In the genomic region with DNA sequence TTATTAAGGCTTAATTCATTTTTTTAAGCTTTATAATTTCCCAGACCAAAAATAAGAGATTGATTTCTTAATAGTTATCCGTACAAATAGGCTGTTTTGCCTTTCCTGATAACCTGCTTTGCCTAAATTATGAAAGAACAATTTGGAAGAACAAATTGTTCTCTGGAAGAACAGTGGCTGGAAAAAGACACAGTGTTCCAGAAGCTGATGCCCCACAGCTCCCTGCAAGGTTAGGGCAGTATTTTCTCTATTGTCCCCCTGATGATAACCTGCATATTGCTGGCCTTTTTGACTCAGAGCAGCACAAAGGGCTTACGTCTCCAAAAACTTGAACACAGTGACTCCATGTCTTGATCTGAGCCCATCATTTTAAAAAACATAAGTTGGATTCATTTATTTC, we compare ENCODE assay signal across 23 cellular contexts.
"Had no signal": no experiment of that assay in that cellular context is flagged by ENCODE, and none has a peak within 500 bp of the region (broad histone marks: within the 10 kb centered on the region; RNA-seq: fewer than 3 reads in every experiment).

No MANE protein-coding gene starts in this region.

- H3K4me3 ChIP-seq: body of pancreas, cardiac muscle cell, left lung, smooth muscle cell, upper lobe of right lung had no signal

- H3K27ac ChIP-seq: body of pancreas, cardiac muscle cell, left lung, upper lobe of right lung, WERI-Rb-1 had no signal

- H3K4me1 ChIP-seq: body of pancreas, left lung, upper lobe of right lung had no signal

- H3K27me3 ChIP-seq: body of pancreas, cardiac muscle cell, left lung, upper lobe of right lung had no signal

- H3K36me3 ChIP-seq: cardiac muscle cell, left lung, upper lobe of right lung, WERI-Rb-1 had no signal

- ATAC-seq: activated CD4-positive, CD25-positive, alpha-beta regulatory T cell treated with anti-CD3 and anti-CD28 coated beads, Interleukin-2, amount 50 U/mL, for 24 hours; body of pancreas; effector memory CD8-positive, alpha-beta T cell; left lung; T-helper 17 cell; upper lobe of right lung had no signal

- H3K9me3 ChIP-seq: body of pancreas, left lung, upper lobe of right lung had no signal

- DNase-seq: activated CD4-positive, alpha-beta T cell treated with anti-CD3 and anti-CD28 coated beads for 48 hours; activated CD4-positive, alpha-beta T cell treated with anti-CD3 and anti-CD28 coated beads, Interleukin-2, amount 50 U/mL, for 48 hours; activated CD8-positive, alpha-beta memory T cell treated with anti-CD3 and anti-CD28 coated beads for 24 hours; activated effector memory CD4-positive, alpha-beta T cell treated with Interleukin-2 at 50 U/mL for 16 hours; activated naive CD4-positive, alpha-beta T cell treated with Interleukin-2 at 50 U/mL for 16 hours; anterior cingulate cortex; body of pancreas; cortex of kidney; effector memory CD8-positive, alpha-beta T cell; erythroblast; kidney glomerular epithelial cell; left lung; mammary epithelial cell; stimulated activated CD4-positive, alpha-beta T cell treated with anti-CD3 and anti-CD28 coated beads, Interleukin-15, amount 100 ng/mL, for 24 hours; stimulated activated CD4-positive, alpha-beta T cell treated with anti-CD3 and anti-CD28 coated beads, Interleukin-2, amount 100 ng/mL, for 24 hours; stimulated activated naive CD4-positive, alpha-beta T cell treated with Interleukin-2 at 50 U/mL for 16 hours; T-helper 17 cell; T1000; upper lobe of right lung; WERI-Rb-1 had no signal
